In the genomic region with DNA sequence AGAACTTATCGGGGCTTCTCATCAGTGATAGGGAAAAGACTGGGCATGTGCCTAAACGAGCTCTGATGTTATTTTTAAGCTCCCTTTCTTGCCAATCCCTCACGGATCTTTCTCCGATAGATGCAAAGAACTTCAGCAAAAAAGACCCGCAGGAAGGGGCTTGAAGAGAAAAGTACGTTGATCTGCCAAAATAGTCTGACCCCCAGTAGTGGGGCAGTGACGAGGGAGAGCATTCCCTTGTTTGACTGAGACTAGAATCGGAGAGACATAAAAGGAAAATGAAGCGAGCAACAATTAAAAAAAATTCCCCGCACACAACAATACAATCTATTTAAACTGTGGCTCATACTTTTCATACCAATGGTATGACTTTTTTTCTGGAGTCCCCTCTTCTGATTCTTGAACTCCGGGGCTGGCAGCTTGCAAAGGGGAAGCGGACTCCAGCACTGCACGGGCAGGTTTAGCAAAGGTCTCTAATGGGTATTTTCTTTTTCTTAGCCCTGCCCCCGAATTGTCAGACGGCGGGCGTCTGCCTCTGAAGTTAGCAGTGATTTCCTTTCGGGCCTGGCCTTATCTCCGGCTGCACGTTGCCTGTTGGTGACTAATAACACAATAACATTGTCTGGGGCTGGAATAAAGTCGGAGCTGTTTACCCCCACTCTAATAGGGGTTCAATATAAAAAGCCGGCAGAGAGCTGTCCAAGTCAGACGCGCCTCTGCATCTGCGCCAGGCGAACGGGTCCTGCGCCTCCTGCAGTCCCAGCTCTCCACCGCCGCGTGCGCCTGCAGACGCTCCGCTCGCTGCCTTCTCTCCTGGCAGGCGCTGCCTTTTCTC, we compare ENCODE assay signal across 8 cellular contexts. TPM values are rescaled to one million over a fixed set of nuclear protein-coding genes. Genes with fewer than 3 reads are reported as not detected.
DNase-seq lines count a peak whose midpoint lies in the region; ATAC-seq lines count a peak whose summit lies in the region.

TSS of gene EDN1 (plus strand) at position 707 of the 835 bp plus-strand sequence. CDS start 269 bp downstream, outside the sequence.

- DNase-seq in C1 segment of cervical spinal cord (lab: John Stamatoyannopoulos, UW) (peak in 9 of 14 donors; percentile 11 to 62 (median 37)), NT2/D1 (ENCODE audit: low read depth, low spot score) (peak; percentile 72), fibroblast of peridontal ligament (ENCODE audit: extremely low read depth) (peak; percentile 72)
- peak; percentile 33 for DNase-seq in activated T-cell treated with anti-CD3 and anti-CD28 coated beads, Interleukin-2, amount 50 U/mL, for 4 hours
- peak in 8 of 9 donors; percentile 16 to 61 (median 40) for DNase-seq in naive thymus-derived CD4-positive, alpha-beta T cell

- H3K27me3 ChIP-seq in NT2/D1 (ENCODE audit: insufficient read depth, insufficient read length) (no peaks in the 10 kb centered on the region), stomach smooth muscle (ENCODE audit: control insufficient read depth in 1 of 2, insufficient read depth in 2 of 2, low read length in 2 of 2) (no peaks in the 10 kb centered on the region)
- H3K27me3 ChIP-seq in naive thymus-derived CD4-positive, alpha-beta T cell (ENCODE audit: control insufficient read depth in 2 of 2, insufficient read depth in 2 of 2, low read length in 2 of 2): peaks cover 0 to 3% of the 10 kb centered on the region in 2 donors

- H3K4me1 Mint-ChIP-seq in activated T-cell treated with anti-CD3 and anti-CD28 coated beads, Interleukin-2, amount 50 U/mL, for 4 hours (ENCODE audit: low read depth): peaks cover 18% of the 10 kb centered on the region
- H3K4me1 Mint-ChIP-seq in naive thymus-derived CD4-positive, alpha-beta T cell: peaks cover 7 to 22% (median 16%) of the 10 kb centered on the region in 7 donors

- peak within 1 kb of the TSS; percentile 83 for H3K9ac ChIP-seq in NT2/D1 (ENCODE audit: insufficient read length, low read depth)
- H3K9ac ChIP-seq in stomach smooth muscle (ENCODE audit: low read length in 2 of 2): peak within 1 kb of the TSS; percentile 52 to 74

- peaks cover 41% of the 10 kb centered on the region for H3K27me3 Mint-ChIP-seq in activated T-cell treated with anti-CD3 and anti-CD28 coated beads, Interleukin-2, amount 50 U/mL, for 4 hours (ENCODE audit: low read depth)
- H3K27me3 Mint-ChIP-seq in naive thymus-derived CD4-positive, alpha-beta T cell: peaks cover 31 to 51% (median 38%) of the 10 kb centered on the region in 5 donors

- H3K36me3 Mint-ChIP-seq in activated T-cell treated with anti-CD3 and anti-CD28 coated beads, Interleukin-2, amount 50 U/mL, for 4 hours (ENCODE audit: insufficient read depth): no peaks in the 10 kb centered on the region
- H3K36me3 Mint-ChIP-seq in naive thymus-derived CD4-positive, alpha-beta T cell: peaks cover 0 to 4% (median 0%) of the 10 kb centered on the region in 5 donors

- peak within 1 kb of the TSS; percentile 86 for H3K4me3 Mint-ChIP-seq in activated T-cell treated with anti-CD3 and anti-CD28 coated beads, Interleukin-2, amount 50 U/mL, for 4 hours
- peak within 1 kb of the TSS; percentile 82 to 96 (median 88) for H3K4me3 Mint-ChIP-seq in naive thymus-derived CD4-positive, alpha-beta T cell

- H3K9me3 ChIP-seq in NT2/D1 (ENCODE audit: insufficient read depth, low read length): no peaks in the 10 kb centered on the region
- no peaks in the 10 kb centered on the region for H3K9me3 ChIP-seq in naive thymus-derived CD4-positive, alpha-beta T cell (ENCODE audit: control insufficient read depth in 2 of 3, low read length in 3 of 3)
- H3K9me3 ChIP-seq in stomach smooth muscle (ENCODE audit: control insufficient read depth in 2 of 2, low read length in 2 of 2): no peaks in the 10 kb centered on the region

- H3K36me3 ChIP-seq in NT2/D1 (ENCODE audit: insufficient read depth, insufficient read length, low read length) (peaks cover 22% of the 10 kb centered on the region), stomach smooth muscle (ENCODE audit: control insufficient read depth in 2 of 2, insufficient read depth in 2 of 2, low read length in 2 of 2) (no peaks in the 10 kb centered on the region)
- H3K36me3 ChIP-seq in naive thymus-derived CD4-positive, alpha-beta T cell (ENCODE audit: control insufficient read depth in 2 of 3, insufficient read depth in 3 of 3, low read length in 3 of 3): no peaks in the 10 kb centered on the region

- H3K4me3 ChIP-seq in NT2/D1 (ENCODE audit: insufficient read length, low read depth) (peak within 1 kb of the TSS; percentile 59), stomach smooth muscle (ENCODE audit: low read length in 2 of 2) (peak within 1 kb of the TSS; percentile 62 to 81)
- H3K4me3 ChIP-seq in naive thymus-derived CD4-positive, alpha-beta T cell (ENCODE audit: low read length): peak within 1 kb of the TSS; percentile 46

- POLR2A ChIA-PET in naive thymus-derived CD4-positive, alpha-beta T cell (lab: Charles Lee): no interaction called here

- peak within 1 kb of the TSS in 1 of 9 donors; percentile 57 for H3K27ac Mint-ChIP-seq in naive thymus-derived CD4-positive, alpha-beta T cell

- CTCF ChIA-PET in naive thymus-derived CD4-positive, alpha-beta T cell (lab: Charles Lee): interaction anchor here (0.6 to 2.0 kb wide), 11 partner anchors 9 to 829 kb away, joined by 3 to 16 read pairs (median 3); no protein-coding TSS in a partner anchor

- H3K9me3 Mint-ChIP-seq in activated T-cell treated with anti-CD3 and anti-CD28 coated beads, Interleukin-2, amount 50 U/mL, for 4 hours: no peaks in the 10 kb centered on the region
- H3K9me3 Mint-ChIP-seq in naive thymus-derived CD4-positive, alpha-beta T cell: no peaks in the 10 kb centered on the region

- H3K4me1 ChIP-seq in NT2/D1 (ENCODE audit: insufficient read depth, insufficient read length) (no peaks in the 10 kb centered on the region), stomach smooth muscle (ENCODE audit: control insufficient read depth, insufficient read depth, low read length) (peaks cover 15% of the 10 kb centered on the region)
- H3K4me1 ChIP-seq in naive thymus-derived CD4-positive, alpha-beta T cell (ENCODE audit: control insufficient read depth in 2 of 2, insufficient read depth in 2 of 2, low read length in 2 of 2): no peaks in the 10 kb centered on the region

- H3K27ac ChIP-seq in naive thymus-derived CD4-positive, alpha-beta T cell (ENCODE audit: low read depth, low read length): no peak within 1 kb of the TSS
- no peak within 1 kb of the TSS for H3K27ac ChIP-seq in stomach smooth muscle (ENCODE audit: low read length)

- intact Hi-C loops in naive thymus-derived CD4-positive, alpha-beta T cell (cut with micrococcal nuclease): loop anchor here (1.0 to 10.0 kb wide), 11 partner anchors 55 to 705 kb away; no protein-coding TSS in a partner anchor

- ATAC-seq in GM19025 (IDR thresholded peaks at IDR 0.05; ENCODE audit: low read depth, unreplicated experiment) (peak; percentile 76), HG03175 (IDR thresholded peaks at IDR 0.05; ENCODE audit: unreplicated experiment) (peak; percentile 81)
- ATAC-seq in activated T-cell treated with anti-CD3 and anti-CD28 coated beads, Interleukin-2, amount 50 U/mL, for 4 hours: peak; percentile 91 to 93
- ATAC-seq in naive thymus-derived CD4-positive, alpha-beta T cell: peak; percentile 87

RNA-seq across cellular contexts. Expression of gene EDN1, which starts in this region (rescaled TPM):
- under 1 TPM in 2 of 3 donors, not detected in 1; 0.24 to 0.25 TPM for total RNA-seq in activated T-cell treated with anti-CD3 and anti-CD28 coated beads, Interleukin-2, amount 50 U/mL, for 4 hours
- total RNA-seq in naive thymus-derived CD4-positive, alpha-beta T cell: 1 to 10 TPM in 4 of 5 experiments, under 1 TPM in 1; 0.17 to 1.7 (median 1.4) TPM
- under 1 TPM in 1 of 2 donors, not detected in 1; 0.12 TPM for polyA plus RNA-seq in naive thymus-derived CD4-positive, alpha-beta T cell

Comparison
In these comparisons a context has a peak if more than half of its experiments do, and no peak if none do; other contexts are left out.
1. Peak in DNase-seq and ATAC-seq in activated T-cell treated with anti-CD3 and anti-CD28 coated beads, Interleukin-2, amount 50 U/mL, for 4 hours; RNA of the gene not detected or under 1 TPM.